ENCODE assay signal across 34 cellular contexts in the genomic region with DNA sequence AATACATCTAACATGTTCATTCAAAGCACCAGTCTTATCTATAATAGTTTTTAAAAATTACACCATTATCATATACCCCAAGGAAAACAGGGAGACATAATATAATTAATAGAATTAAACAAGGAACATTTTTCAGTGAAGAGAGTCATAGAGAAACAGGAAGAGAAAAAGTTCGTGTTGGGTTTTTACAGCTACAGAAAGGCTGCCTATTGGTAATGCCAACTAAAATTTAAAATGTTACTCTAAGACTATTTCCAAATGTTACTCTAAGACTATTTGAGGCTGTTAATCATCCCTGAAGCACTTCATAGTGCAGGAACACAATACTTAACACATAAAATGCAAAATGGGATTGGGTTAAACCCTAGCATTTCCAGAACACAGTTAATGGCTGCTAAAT. TPM values are rescaled to one million over a fixed set of nuclear protein-coding genes. Genes with fewer than 3 reads are reported as not detected.
DNase-seq lines count a peak whose midpoint lies in the region; ATAC-seq and TF ChIP-seq lines count a peak whose summit lies in the region.
"Had no signal": no experiment of that assay in that cellular context is flagged by ENCODE, and none has a peak within 500 bp of the region (broad histone marks: within the 10 kb centered on the region; RNA-seq: fewer than 3 reads in every experiment).

No MANE protein-coding gene starts in this region.

- H3K9me3 Mint-ChIP-seq in effector memory CD8-positive, alpha-beta T cell, result no peaks in the 10 kb centered on the region
- H3K9me3 Mint-ChIP-seq: activated T-helper 17 cell treated with anti-CD3 and anti-CD28 coated beads, Interleukin-2, amount 50 U/mL, for 72 hours had no signal

- TF ChIP-seq CTCF in mammary epithelial cell (conservative IDR thresholded peaks at IDR 0.05 in 1 of 2, IDR thresholded peaks at IDR 0.05 in 1 of 2; ENCODE audit: extremely low read depth in 1 of 2, insufficient read depth in 1 of 2, low read depth in 1 of 2, low read length in 2 of 2) (no peak), breast epithelium (IDR thresholded peaks at IDR 0.05) (no peak)

- H3K27ac ChIP-seq in mammary epithelial cell (ENCODE audit: insufficient read depth, low read depth, low read length), result peak overlapping the region; percentile 7
- H3K27ac ChIP-seq in breast epithelium, result no peak overlapping the region
- H3K27ac ChIP-seq: cardiac muscle cell, heart right ventricle, right lobe of liver, SJSA1 had no signal

- H3K4me2 ChIP-seq in mammary epithelial cell (ENCODE audit: insufficient read depth, low read depth, low read length), result no peak overlapping the region

- no peak overlapping the region for H3K9ac ChIP-seq in mammary epithelial cell (ENCODE audit: insufficient read depth, low read length)

- intact Hi-C loops in mammary epithelial cell (cut with micrococcal nuclease), result no loop called here
- intact Hi-C loops in breast epithelium (cut with DNase I; ENCODE audit: low total_unique reads), result no loop called here

- H3K27me3 Mint-ChIP-seq in effector memory CD8-positive, alpha-beta T cell, result no peaks in the 10 kb centered on the region
- H3K27me3 Mint-ChIP-seq: activated T-helper 17 cell treated with anti-CD3 and anti-CD28 coated beads, Interleukin-2, amount 50 U/mL, for 72 hours; CD4-positive, CD25-positive, alpha-beta regulatory T cell; progenitor cell of endocrine pancreas had no signal

- in situ Hi-C loops in mammary epithelial cell (cut with MboI; ENCODE audit: low sequenced_read_pairs in 2 of 2), result no loop called here

- H3K36me3 ChIP-seq in mammary epithelial cell (ENCODE audit: insufficient read depth, low read length) (no peaks in the 10 kb centered on the region), breast epithelium (no peaks in the 10 kb centered on the region)
- H3K36me3 ChIP-seq: cardiac muscle cell, heart right ventricle, right lobe of liver, SJSA1 had no signal

- DNase-seq in mammary epithelial cell (no peak), breast epithelium (ENCODE audit: low spot score in 2 of 2) (no peak), MV-4-11 (lab: John Stamatoyannopoulos, UW) (peak; percentile 18), myocyte (ENCODE audit: low read depth) (peak; percentile 30), medulla oblongata (ENCODE audit: extremely low spot score) (no peak)
- DNase-seq in activated CD4-positive, alpha-beta T cell treated with anti-CD3 and anti-CD28 coated beads for 4 hours, result no peak
- DNase-seq in effector memory CD8-positive, alpha-beta T cell, result no peak
- DNase-seq: 8988T; activated CD4-positive, alpha-beta T cell treated with anti-CD3 and anti-CD28 coated beads, Interleukin-2, amount 50 U/mL, for 48 hours; activated CD4-positive, CD25-positive, alpha-beta regulatory T cell; activated CD8-positive, alpha-beta memory T cell treated with anti-CD3 and anti-CD28 coated beads, Interleukin-2, amount 50 U/mL, for 48 hours; activated naive CD4-positive, alpha-beta T cell treated with anti-CD3 and anti-CD28 coated beads, Interleukin-2, amount 50 U/mL, for 16 hours; anterior cingulate cortex; CD4-positive, CD25-positive, alpha-beta regulatory T cell; effector memory CD4-positive, alpha-beta T cell; erythroblast; foreskin melanocyte; heart right ventricle; MM.1S; NCI-H1417 treated with DMSO at 0.1 percent for 48 hours; NCI-H2081; NCI-H345; right lobe of liver; stimulated activated CD4-positive, alpha-beta T cell treated with anti-CD3 and anti-CD28 coated beads, Interleukin-4, amount 100 ng/mL, for 24 hours; substantia nigra; T-helper 1 cell had no signal

- H3K4me1 ChIP-seq in mammary epithelial cell (ENCODE audit: insufficient read depth, low read length) (no peaks in the 10 kb centered on the region), breast epithelium (no peaks in the 10 kb centered on the region)
- H3K4me1 ChIP-seq: right lobe of liver, SJSA1 had no signal

- peaks cover 12 to 42% of the 10 kb centered on the region in 2 donors for H3K4me1 Mint-ChIP-seq in effector memory CD8-positive, alpha-beta T cell (ENCODE audit: low read depth in 2 of 2)

- no peaks in the 10 kb centered on the region for H4K20me1 ChIP-seq in mammary epithelial cell (ENCODE audit: insufficient read depth, low read length)

- ATAC-seq in GM19351 (IDR thresholded peaks at IDR 0.05; ENCODE audit: unreplicated experiment), result no peak
- no peak for ATAC-seq in effector memory CD8-positive, alpha-beta T cell (replicated peaks)
- ATAC-seq: activated T-helper 17 cell treated with anti-CD3 and anti-CD28 coated beads, Interleukin-2, amount 50 U/mL, for 72 hours; heart right ventricle; right lobe of liver; stimulated activated effector memory CD8-positive, alpha-beta T cell treated with anti-CD3 and anti-CD28 coated beads, Interleukin-12 subunit alpha, Interleukin-12 subunit beta, amount 100 ng/mL, for 72 hours had no signal

- no peak overlapping the region for H2AFZ ChIP-seq in mammary epithelial cell (ENCODE audit: low read depth, low read length)

- H3K4me3 Mint-ChIP-seq in effector memory CD8-positive, alpha-beta T cell, result no peak overlapping the region
- H3K4me3 Mint-ChIP-seq: activated T-helper 17 cell treated with anti-CD3 and anti-CD28 coated beads, Interleukin-2, amount 50 U/mL, for 72 hours; CD4-positive, CD25-positive, alpha-beta regulatory T cell; stimulated activated effector memory CD8-positive, alpha-beta T cell treated with anti-CD3 and anti-CD28 coated beads, Interleukin-12 subunit alpha, Interleukin-12 subunit beta, amount 100 ng/mL, for 72 hours had no signal

- WGBS in mammary epithelial cell (ENCODE audit: low coverage, missing lambda C conversion rate), result 100% methylated on average over 1 of the region's 1 CpG

- peaks cover 6% of the 10 kb centered on the region for H3K36me3 Mint-ChIP-seq in effector memory CD8-positive, alpha-beta T cell (ENCODE audit: insufficient read depth)

- H3K27me3 ChIP-seq in mammary epithelial cell (ENCODE audit: insufficient read depth, low read length) (no peaks in the 10 kb centered on the region), breast epithelium (no peaks in the 10 kb centered on the region)
- H3K27me3 ChIP-seq: cardiac muscle cell, heart right ventricle, SJSA1 had no signal

- H3K9me3 ChIP-seq in mammary epithelial cell (replicated peaks; ENCODE audit: insufficient read depth, low read length) (no peaks in the 10 kb centered on the region), breast epithelium (no peaks in the 10 kb centered on the region)
- H3K9me3 ChIP-seq: heart right ventricle, right lobe of liver, SJSA1 had no signal

- peaks cover 8% of the 10 kb centered on the region for H3K79me2 ChIP-seq in mammary epithelial cell (ENCODE audit: insufficient read depth, low read length)

- no peak for TF ChIP-seq POLR2A in breast epithelium (IDR thresholded peaks at IDR 0.05)

- dilution Hi-C loops in mammary epithelial cell (cut with HindIII; ENCODE audit: low sequenced_read_pairs), result no loop called here

- BruUV-seq in mammary epithelial cell (replicated peaks; lab: Mats Ljungman, UMichigan), result no TSS peak

- H3K27ac Mint-ChIP-seq in effector memory CD8-positive, alpha-beta T cell, result peak overlapping the region in 1 of 2 donors; percentile 3
- H3K27ac Mint-ChIP-seq: activated T-helper 17 cell treated with anti-CD3 and anti-CD28 coated beads, Interleukin-2, amount 50 U/mL, for 72 hours; CD4-positive, CD25-positive, alpha-beta regulatory T cell; progenitor cell of endocrine pancreas; stimulated activated effector memory CD8-positive, alpha-beta T cell treated with anti-CD3 and anti-CD28 coated beads, Interleukin-12 subunit alpha, Interleukin-12 subunit beta, amount 100 ng/mL, for 72 hours had no signal

- H3K4me3 ChIP-seq in mammary epithelial cell (replicated peaks in 1 of 3; ENCODE audit: insufficient read depth in 1 of 3, low read depth in 2 of 3, low read length in 3 of 3), result no peak overlapping the region
- no peak overlapping the region for H3K4me3 ChIP-seq in breast epithelium
- H3K4me3 ChIP-seq: cardiac muscle cell, coronary artery, heart right ventricle, lung, right lobe of liver, SJSA1 had no signal

- CTCF ChIA-PET in mammary epithelial cell (lab: Charles Lee; ENCODE audit: low non-redundant PET), result no interaction called here

RNA-seq across cellular contexts. Expression of gene OXCT1, which starts 54.6 kb away (rescaled TPM):
- 10 to 100 TPM; 18.2 to 36.4 TPM for total RNA-seq in mammary epithelial cell
- polyA plus RNA-seq in mammary epithelial cell, result 24.3 TPM
- 14.9 TPM for polyA minus RNA-seq in mammary epithelial cell
- 10 to 100 TPM; 19.3 to 49.4 (median 21.8) TPM for total RNA-seq in breast epithelium
- 27.9 and 29.0 TPM in 2 replicates for total RNA-seq in myocyte
- polyA plus RNA-seq in myocyte (2012), result 34.4 TPM

Comparison
In these comparisons a context has a peak if more than half of its experiments do, and no peak if none do; other contexts are left out.
1. DNase-seq: peak in MV-4-11 (single experiment) and myocyte (single experiment); none in mammary epithelial cell (single experiment), breast epithelium (0 of 2), medulla oblongata (single experiment), activated CD4-positive, alpha-beta T cell treated with anti-CD3 and anti-CD28 coated beads for 4 hours (0 of 2) and effector memory CD8-positive, alpha-beta T cell (0 of 3).